ENCODE assay signal across 15 cellular contexts in genomic region chr5:171269717-171270116, GRCh38. TPM values are rescaled to one million over a fixed set of nuclear protein-coding genes. Genes with fewer than 3 reads are reported as not detected.
DNase-seq lines count a peak whose midpoint lies in the region; ATAC-seq and TF ChIP-seq lines count a peak whose summit lies in the region.
"Had no signal": no experiment of that assay in that cellular context is flagged by ENCODE, and none has a peak within 500 bp of the region (broad histone marks: within the 10 kb centered on the region; RNA-seq: fewer than 3 reads in every experiment).

No MANE protein-coding gene starts in this region.

- H3K9ac ChIP-seq in PC-3 (ENCODE audit: low read length) (no peak overlapping the region), skeletal muscle satellite cell (ENCODE audit: low read depth, low read length) (no peak overlapping the region)

- no peaks in the 10 kb centered on the region for H3K36me3 ChIP-seq in PC-3 (ENCODE audit: low read depth, low read length)
- no peaks in the 10 kb centered on the region for H3K36me3 ChIP-seq in skeletal muscle satellite cell (ENCODE audit: insufficient read depth, low read length)

- H3K9me2 ChIP-seq in PC-3 (replicated peaks; ENCODE audit: low read length) = no peaks in the 10 kb centered on the region

- intact Hi-C loops in PC-3 (cut with micrococcal nuclease) = loop anchor here (2.0 to 5.0 kb wide), 2 partner anchors 43 to 62 kb away; no protein-coding TSS in a partner anchor

- CTCF ChIA-PET in PC-3 (lab: Charles Lee) = no interaction called here

- peaks cover 3% of the 10 kb centered on the region; the same call in 1 of the 2 replicates for H4K20me1 ChIP-seq in PC-3 (ENCODE audit: low read length)

- no peaks in the 10 kb centered on the region for H3K79me2 ChIP-seq in PC-3 (ENCODE audit: low read length)

- no peaks in the 10 kb centered on the region for H3K27me3 ChIP-seq in PC-3 (ENCODE audit: low read length)
- no peaks in the 10 kb centered on the region for H3K27me3 ChIP-seq in skeletal muscle satellite cell (ENCODE audit: control insufficient read depth, insufficient read depth, low read length)
- H3K27me3 ChIP-seq: SJCRH30 had no signal

- POLR2A ChIA-PET in PC-3 (lab: Charles Lee; ENCODE audit: unreplicated experiment) = no interaction called here

- no peak for TF ChIP-seq CTCF in PC-3 (conservative IDR thresholded peaks at IDR 0.05; ENCODE audit: low read depth, low read length)

- no peaks in the 10 kb centered on the region for H3K9me3 Mint-ChIP-seq in effector memory CD8-positive, alpha-beta T cell

- H3F3A ChIP-seq in PC-3 (ENCODE audit: low read length, unreplicated experiment) = no peaks in the 10 kb centered on the region

- BruUV-seq in PC-3 (replicated peaks; lab: Mats Ljungman, UMichigan) = no TSS peak

- H3K4me3 Mint-ChIP-seq in effector memory CD8-positive, alpha-beta T cell = no peak overlapping the region
- H3K4me3 Mint-ChIP-seq: activated naive CD4-positive, alpha-beta T cell treated with anti-CD3 and anti-CD28 coated beads, Interleukin-2, amount 50 U/mL, for 24 hours; IgD-negative memory B cell had no signal

- no peak overlapping the region for H2AFZ ChIP-seq in PC-3 (ENCODE audit: low read length)

- H3K27ac ChIP-seq in PC-3 (ENCODE audit: low read length) = no peak overlapping the region
- H3K27ac ChIP-seq: SJCRH30 had no signal

- ATAC-seq in GM18907 (IDR thresholded peaks at IDR 0.05; ENCODE audit: unreplicated experiment) (peak; percentile 62), PC-3 (peak; percentile 26; the same call in 1 of the 2 replicates), GM21529 (IDR thresholded peaks at IDR 0.05; ENCODE audit: unreplicated experiment) (no peak)
- no peak for ATAC-seq in effector memory CD8-positive, alpha-beta T cell (replicated peaks)
- ATAC-seq: esophagus mucosa had no signal

- H3K27ac Mint-ChIP-seq in effector memory CD8-positive, alpha-beta T cell = no peak overlapping the region
- H3K27ac Mint-ChIP-seq: activated naive CD4-positive, alpha-beta T cell treated with anti-CD3 and anti-CD28 coated beads, Interleukin-2, amount 50 U/mL, for 24 hours; IgD-negative memory B cell had no signal

- H3K9me3 ChIP-seq in PC-3 (ENCODE audit: low read length) (no peaks in the 10 kb centered on the region), skeletal muscle satellite cell (replicated peaks; ENCODE audit: low read length) (no peaks in the 10 kb centered on the region)
- H3K9me3 ChIP-seq: SJCRH30 had no signal

- no peaks in the 10 kb centered on the region for H3K4me1 ChIP-seq in PC-3 (ENCODE audit: insufficient read depth, low read length)
- peaks cover 10% of the 10 kb centered on the region for H3K4me1 ChIP-seq in skeletal muscle satellite cell (ENCODE audit: control insufficient read depth, insufficient read depth, low read length)

- peaks cover 7 to 21% of the 10 kb centered on the region in 2 donors for H3K27me3 Mint-ChIP-seq in effector memory CD8-positive, alpha-beta T cell

- no peak for DNase-seq in PC-3
- DNase-seq in fibroblast of gingiva (ENCODE audit: low read depth) = peak; percentile 74
- no peak for DNase-seq in effector memory CD8-positive, alpha-beta T cell
- DNase-seq in CD1c-positive myeloid dendritic cell (ENCODE audit: extremely low spot score) = no peak
- DNase-seq: COR-L47, NCI-H1105 treated with DMSO at 0.1 percent for 48 hours, SJCRH30 had no signal

- H3K4me1 Mint-ChIP-seq in effector memory CD8-positive, alpha-beta T cell (ENCODE audit: low read depth in 2 of 2) = peaks cover 10 to 11% of the 10 kb centered on the region in 2 donors

- H3K4me3 ChIP-seq in PC-3 (ENCODE audit: low read length) (no peak overlapping the region), skeletal muscle satellite cell (ENCODE audit: low read length) (no peak overlapping the region)
- H3K4me3 ChIP-seq: SJCRH30 had no signal

- peaks cover 2% of the 10 kb centered on the region for H3K36me3 Mint-ChIP-seq in effector memory CD8-positive, alpha-beta T cell (ENCODE audit: insufficient read depth)
- H3K36me3 Mint-ChIP-seq: activated naive CD4-positive, alpha-beta T cell treated with anti-CD3 and anti-CD28 coated beads, Interleukin-2, amount 50 U/mL, for 24 hours had no signal

- H3K4me2 ChIP-seq in PC-3 (ENCODE audit: low read length) (no peak overlapping the region), skeletal muscle satellite cell (ENCODE audit: low read length) (peak overlapping the region; percentile 19)

RNA-seq across cellular contexts. Expression of gene TLX3, which starts 39.3 kb away (rescaled TPM):
- not detected in 2 replicates for total RNA-seq in PC-3 (2014; rRNA removed)
- total RNA-seq in skeletal muscle satellite cell (2012; rRNA removed) = not detected in 2 replicates
- total RNA-seq: esophagus mucosa, omental fat pad, temporal lobe had no signal

Comparison
In these comparisons a context has a peak if more than half of its experiments do, and no peak if none do; other contexts are left out.
1. ATAC-seq: peak in GM18907 (single experiment) and PC-3 (single experiment); none in GM21529 (single experiment) and effector memory CD8-positive, alpha-beta T cell (single experiment).